23 cellular contexts compared by ENCODE assay signal in genomic region chr2:64133354-64133753, GRCh38. TPM values are rescaled to one million over a fixed set of nuclear protein-coding genes. Genes with fewer than 3 reads are reported as not detected.
DNase-seq lines count a peak whose midpoint lies in the region; ATAC-seq and TF ChIP-seq lines count a peak whose summit lies in the region.
"Had no signal": no experiment of that assay in that cellular context is flagged by ENCODE, and none has a peak within 500 bp of the region (broad histone marks: within the 10 kb centered on the region; RNA-seq: fewer than 3 reads in every experiment).

No MANE protein-coding gene starts in this region.

- peak overlapping the region; percentile 66 for H3K27ac Mint-ChIP-seq in activated CD4-positive, alpha-beta T cell treated with anti-CD3 and anti-CD28 coated beads for 36 hours
- H3K27ac Mint-ChIP-seq in activated naive CD8-positive, alpha-beta T cell treated with anti-CD3 and anti-CD28 coated beads for 36 hours: peak overlapping the region; percentile 80
- H3K27ac Mint-ChIP-seq: B cell, natural killer cell had no signal

- POLR2A ChIA-PET in activated CD4-positive, alpha-beta T cell treated with anti-CD3 and anti-CD28 coated beads for 36 hours (lab: Charles Lee): interaction anchor here (0.8 to 1.1 kb wide), 5 partner anchors 9 to 193 kb away, joined by 3 to 8 read pairs (median 4); no protein-coding TSS in a partner anchor
- POLR2A ChIA-PET in HEK293 (lab: Yijun Ruan, JAX): no interaction called here

- H3K4me1 Mint-ChIP-seq in activated CD4-positive, alpha-beta T cell treated with anti-CD3 and anti-CD28 coated beads for 36 hours: peaks cover 87% of the 10 kb centered on the region
- H3K4me1 Mint-ChIP-seq in activated naive CD8-positive, alpha-beta T cell treated with anti-CD3 and anti-CD28 coated beads for 36 hours: peaks cover 81% of the 10 kb centered on the region

- H3K9me3 ChIP-seq in HEK293 (ENCODE audit: control insufficient read depth, insufficient read depth, low read depth, low read length) (no peaks in the 10 kb centered on the region), mesodermal cell (ENCODE audit: control insufficient read depth, low read length) (no peaks in the 10 kb centered on the region)
- H3K9me3 ChIP-seq: ovary, right atrium auricular region, upper lobe of left lung had no signal

- H3K36me3 ChIP-seq in HEK293 (ENCODE audit: control insufficient read depth in 2 of 2, insufficient read depth in 1 of 2, low read length in 2 of 2) (no peaks in the 10 kb centered on the region), mesodermal cell (ENCODE audit: control insufficient read depth, insufficient read depth, low read length) (peaks cover 5% of the 10 kb centered on the region)
- H3K36me3 ChIP-seq: ovary, right atrium auricular region, upper lobe of left lung, WERI-Rb-1 had no signal

- peak overlapping the region; percentile 3 for H3K4me3 Mint-ChIP-seq in activated CD4-positive, alpha-beta T cell treated with anti-CD3 and anti-CD28 coated beads for 36 hours
- H3K4me3 Mint-ChIP-seq in activated naive CD8-positive, alpha-beta T cell treated with anti-CD3 and anti-CD28 coated beads for 36 hours: no peak overlapping the region
- H3K4me3 Mint-ChIP-seq: B cell, mesothelial cell of epicardium, natural killer cell had no signal

- intact Hi-C loops in activated CD4-positive, alpha-beta T cell treated with anti-CD3 and anti-CD28 coated beads for 36 hours (cut with DNase I, micrococcal nuclease): loop anchor here in 1 of 2 experiments (1.0 kb wide), 1 partner anchor 19 kb away; no protein-coding TSS in a partner anchor

- H3K36me3 Mint-ChIP-seq in activated CD4-positive, alpha-beta T cell treated with anti-CD3 and anti-CD28 coated beads for 36 hours (ENCODE audit: low read depth): peaks cover 26% of the 10 kb centered on the region
- peaks cover 39% of the 10 kb centered on the region for H3K36me3 Mint-ChIP-seq in activated naive CD8-positive, alpha-beta T cell treated with anti-CD3 and anti-CD28 coated beads for 36 hours
- H3K36me3 Mint-ChIP-seq: mesothelial cell of epicardium, natural killer cell had no signal

- H3K27ac ChIP-seq in HEK293 (ENCODE audit: extremely low read depth, low read depth, low read length): no peak overlapping the region
- peak overlapping the region; percentile 24 for H3K27ac ChIP-seq in mesodermal cell (ENCODE audit: low read depth, low read length, severe bottlenecking)
- H3K27ac ChIP-seq: ovary, right atrium auricular region, SK-N-MC, upper lobe of left lung, WERI-Rb-1 had no signal

- H3K9me3 Mint-ChIP-seq in activated CD4-positive, alpha-beta T cell treated with anti-CD3 and anti-CD28 coated beads for 36 hours (ENCODE audit: low read depth): no peaks in the 10 kb centered on the region
- H3K9me3 Mint-ChIP-seq in activated naive CD8-positive, alpha-beta T cell treated with anti-CD3 and anti-CD28 coated beads for 36 hours: peaks cover 3% of the 10 kb centered on the region
- H3K9me3 Mint-ChIP-seq: mesothelial cell of epicardium, natural killer cell had no signal

- no peak overlapping the region for H3K4me3 ChIP-seq in HEK293 (ENCODE audit: low read depth, low read length)
- H3K4me3 ChIP-seq in mesodermal cell (ENCODE audit: extremely low read depth, insufficient read depth, low read length, poor library complexity, severe bottlenecking): no peak overlapping the region
- H3K4me3 ChIP-seq: ovary, right atrium auricular region, SK-N-MC, upper lobe of left lung had no signal

- CTCF ChIA-PET in activated CD4-positive, alpha-beta T cell treated with anti-CD3 and anti-CD28 coated beads for 36 hours (lab: Charles Lee): interaction anchor here (0.8 to 5.6 kb wide), 12 partner anchors 9 to 197 kb away, joined by 3 to 20 read pairs (median 5); no protein-coding TSS in a partner anchor
- CTCF ChIA-PET in HEK293 (lab: Yijun Ruan, JAX): no interaction called here

- H3K4me1 ChIP-seq in HEK293 (ENCODE audit: control insufficient read depth, insufficient read depth, low read length) (peaks cover 13% of the 10 kb centered on the region), mesodermal cell (ENCODE audit: control insufficient read depth, insufficient read depth, low read length, poor library complexity, severe bottlenecking) (peaks cover 33% of the 10 kb centered on the region)

- TF ChIP-seq CTCF in HEK293 (tag by site-specific recombination; IDR thresholded peaks at IDR 0.05): no peak

- WGBS in mesodermal cell (ENCODE audit: insufficient coverage in 2 of 2), 2 experiments: 89 to 100% methylated on average over 1 of the region's 1 CpG

- no peaks in the 10 kb centered on the region for H3K27me3 Mint-ChIP-seq in activated CD4-positive, alpha-beta T cell treated with anti-CD3 and anti-CD28 coated beads for 36 hours
- no peaks in the 10 kb centered on the region for H3K27me3 Mint-ChIP-seq in activated naive CD8-positive, alpha-beta T cell treated with anti-CD3 and anti-CD28 coated beads for 36 hours
- H3K27me3 Mint-ChIP-seq: B cell had no signal

- ATAC-seq in activated CD4-positive, alpha-beta T cell treated with anti-CD3 and anti-CD28 coated beads for 36 hours: peak; percentile 34
- ATAC-seq in HG03565 (IDR thresholded peaks at IDR 0.05; ENCODE audit: unreplicated experiment) (no peak), GM18517 (IDR thresholded peaks at IDR 0.05; ENCODE audit: unreplicated experiment) (no peak)
- ATAC-seq: natural killer cell had no signal

- no peak for DNase-seq in activated CD4-positive, alpha-beta T cell treated with anti-CD3 and anti-CD28 coated beads for 36 hours
- DNase-seq in activated CD4-positive, alpha-beta T cell treated with anti-CD3 and anti-CD28 coated beads, Interleukin-2, amount 50 U/mL, for 4 hours: no peak
- no peak for DNase-seq in activated naive CD8-positive, alpha-beta T cell treated with anti-CD3 and anti-CD28 coated beads for 36 hours
- DNase-seq in foreskin melanocyte: no peak
- DNase-seq: anterior cingulate cortex; central memory CD4-positive, alpha-beta T cell; COR-L47; DND-41; H7; natural killer cell; NCI-H1436 treated with DMSO at 0.1 percent for 48 hours; NCI-H510A treated with DMSO at 0.1 percent for 48 hours; ovary; upper lobe of left lung; WERI-Rb-1 had no signal

TF ChIP-seq in HEK293, 187 proteins besides CTCF, POLR2A, EP300 and RAD21:
- TF ChIP-seq ZNF335 (tag by site-specific recombination; conservative IDR thresholded peaks at IDR 0.05) (0 out of 2 replicates have a peak, but pooled peaks have one; percentile 4), PRDM1 (tag by site-specific recombination; IDR thresholded peaks at IDR 0.05) (no peak)

RNA-seq across cellular contexts. Expression of gene PELI1, which starts 10.9 kb away (rescaled TPM):
- 10 to 100 TPM; 21.3 to 29.7 TPM for total RNA-seq in activated CD4-positive, alpha-beta T cell treated with anti-CD3 and anti-CD28 coated beads for 36 hours
- total RNA-seq in activated naive CD8-positive, alpha-beta T cell treated with anti-CD3 and anti-CD28 coated beads for 36 hours: 10 to 100 TPM; 35.8 to 39.1 TPM
- polyA plus RNA-seq in mesodermal cell (2013, experiment 1 of 2): 46.5 TPM
- 43.7 TPM for polyA plus RNA-seq in mesodermal cell (2013, experiment 2 of 2)
